In the genomic region with DNA sequence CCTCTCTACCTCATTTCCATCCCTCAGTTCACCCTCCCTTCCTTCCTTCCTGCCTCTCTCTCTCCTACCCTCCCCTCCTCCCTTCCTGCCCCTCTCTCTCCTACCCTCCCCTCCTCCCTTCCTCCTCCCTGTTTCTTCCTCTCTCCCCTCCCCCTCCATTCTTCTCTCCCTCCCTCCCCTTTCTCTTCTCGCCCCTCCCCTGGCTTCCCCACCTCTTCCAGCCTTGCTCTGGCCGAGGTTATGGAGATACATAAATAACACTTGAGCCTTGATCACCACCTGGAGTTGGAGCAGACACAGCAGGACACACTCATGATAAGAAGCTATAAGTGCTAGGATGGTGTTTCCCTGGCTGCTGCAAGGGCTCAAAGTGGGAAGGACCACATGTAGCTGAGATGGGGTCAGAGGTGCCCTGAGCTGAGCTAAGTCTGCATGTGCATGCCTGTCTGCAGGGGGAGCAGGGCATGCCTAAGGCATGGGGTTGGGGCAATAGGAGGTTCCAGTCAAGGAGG, we compare ENCODE assay signal across 17 cellular contexts.
DNase-seq lines count a peak whose midpoint lies in the region; ATAC-seq, FAIRE-seq and TF ChIP-seq lines count a peak whose summit lies in the region.
"Had no signal": no experiment of that assay in that cellular context is flagged by ENCODE, and none has a peak within 500 bp of the region (broad histone marks: within the 10 kb centered on the region; RNA-seq: fewer than 3 reads in every experiment).

No MANE protein-coding gene starts in this region.

- no peak overlapping the region for H3K4me3 ChIP-seq in HCT116 (replicated peaks in 1 of 2; ENCODE audit: low read depth in 1 of 2, low read length in 2 of 2)
- H3K4me3 ChIP-seq: ascending aorta, heart left ventricle, tibial artery had no signal

- CTCF ChIA-PET in HCT116 (lab: Charles Lee) = no interaction called here

- H3K9ac ChIP-seq in HCT116 (ENCODE audit: low read length) = no peak overlapping the region
- H3K9ac ChIP-seq: SK-N-SH had no signal

- POLR2A ChIA-PET in HCT116 (lab: Charles Lee) = no interaction called here

- H3K4me1 Mint-ChIP-seq in glutamatergic neuron (ENCODE audit: low read depth, unreplicated experiment) = peaks cover 29% of the 10 kb centered on the region

- TF ChIP-seq RAD21 in HCT116 (IDR thresholded peaks at IDR 0.05; ENCODE audit: low read depth) = no peak

- H3K27me3 Mint-ChIP-seq in glutamatergic neuron (ENCODE audit: unreplicated experiment) = peaks cover 3% of the 10 kb centered on the region

- H3K27ac Mint-ChIP-seq in glutamatergic neuron (ENCODE audit: unreplicated experiment) = no peak overlapping the region
- H3K27ac Mint-ChIP-seq: activated T-helper 2 cell treated with anti-CD3 and anti-CD28 coated beads, Interferon-gamma antibody, Interleukin-2, Interleukin-4, amounts not matched to agents 10 μg/mL and 5 μg/mL and 100 μg/mL, durations not matched to agents 14 hours and 24 hours and 36 hours had no signal

- peak; percentile 77 for ATAC-seq in HCT116
- no peak for ATAC-seq in GM18867 (IDR thresholded peaks at IDR 0.05; ENCODE audit: unreplicated experiment)
- ATAC-seq: heart left ventricle had no signal

- H3K4me3 Mint-ChIP-seq in glutamatergic neuron (ENCODE audit: unreplicated experiment) = no peak overlapping the region
- H3K4me3 Mint-ChIP-seq: CD8-positive, alpha-beta memory T cell had no signal

- DNase-seq in HCT116 (ENCODE audit: low read depth, low spot score) (no peak), NCI-H510A treated with DMSO at 0.1 percent for 48 hours (lab: John Stamatoyannopoulos, UW) (peak; percentile 61), glutamatergic neuron (peak; percentile 9), posterior vena cava (ENCODE audit: low spot score) (peak; percentile 44), T1000 (lab: John Stamatoyannopoulos, UW) (no peak), GM19239 (ENCODE audit: insufficient read length, low spot score) (no peak), SHP77 (lab: John Stamatoyannopoulos, UW) (no peak)
- DNase-seq: CD8-positive, alpha-beta memory T cell; mammary epithelial cell; NCI-H1436; SK-N-SH had no signal

- no peak overlapping the region for H3K4me2 ChIP-seq in HCT116 (ENCODE audit: low read length)
- H3K4me2 ChIP-seq: SK-N-SH had no signal

- H4K20me1 ChIP-seq in HCT116 (ENCODE audit: insufficient read depth) = no peaks in the 10 kb centered on the region

- RAD21 ChIA-PET in HCT116 (lab: Charles Lee; ENCODE audit: low non-redundant PET in 1 of 2, low total read pairs in 2 of 2, uncharacterized antibody in 2 of 2, unreplicated experiment in 2 of 2) = no interaction called here

- H3K27ac ChIP-seq in HCT116 (ENCODE audit: low read depth, low read length) = no peak overlapping the region
- H3K27ac ChIP-seq: ascending aorta, heart left ventricle, tibial artery, VCaP had no signal

- no peaks in the 10 kb centered on the region for H3K36me3 ChIP-seq in HCT116 (ENCODE audit: control insufficient read depth in 1 of 2, insufficient read depth in 2 of 2, low read length in 2 of 2)
- H3K36me3 ChIP-seq: ascending aorta, heart left ventricle, tibial artery had no signal

- no peaks in the 10 kb centered on the region for H3K9me3 ChIP-seq in HCT116 (ENCODE audit: control insufficient read depth in 1 of 2, insufficient read depth in 1 of 2, low read depth in 1 of 2, low read length in 2 of 2)
- H3K9me3 ChIP-seq: ascending aorta, heart left ventricle, SK-N-SH, tibial artery had no signal

- H3K9me2 ChIP-seq in HCT116 (ENCODE audit: insufficient read depth) = no peaks in the 10 kb centered on the region
- H3K9me2 ChIP-seq: SK-N-SH had no signal

- BruUV-seq in HCT116 (replicated peaks; lab: Mats Ljungman, UMichigan) = no TSS peak

- H3K27me3 ChIP-seq in HCT116 (ENCODE audit: insufficient read depth, low read length) = no peaks in the 10 kb centered on the region
- H3K27me3 ChIP-seq: ascending aorta, heart left ventricle, tibial artery had no signal

- no peaks in the 10 kb centered on the region for H3K79me2 ChIP-seq in HCT116 (ENCODE audit: insufficient read depth, low read length)

- no peak for FAIRE-seq in GM19239 (lab: Jason Lieb, UNC)

- H3K9me3 Mint-ChIP-seq in glutamatergic neuron (ENCODE audit: unreplicated experiment) = peaks cover 7% of the 10 kb centered on the region
- H3K9me3 Mint-ChIP-seq: activated T-helper 2 cell treated with anti-CD3 and anti-CD28 coated beads, Interferon-gamma antibody, Interleukin-2, Interleukin-4, amounts not matched to agents 10 μg/mL and 5 μg/mL and 100 μg/mL, durations not matched to agents 14 hours and 24 hours and 36 hours had no signal

- H3K4me1 ChIP-seq in HCT116 (ENCODE audit: control insufficient read depth in 1 of 2, insufficient read depth in 2 of 2, low read length in 2 of 2) = no peaks in the 10 kb centered on the region
- H3K4me1 ChIP-seq: ascending aorta, tibial artery had no signal

- TF ChIP-seq POLR2A in HCT116 (IDR thresholded peaks at IDR 0.05; ENCODE audit: borderline replicate concordance, extremely low read depth, insufficient read depth, insufficient read length) = no peak

- TF ChIP-seq CTCF in HCT116 (IDR thresholded peaks at IDR 0.05 in 2 of 3, conservative IDR thresholded peaks at IDR 0.05 in 1 of 3; ENCODE audit: borderline replicate concordance in 1 of 3, insufficient read depth in 1 of 3, low read depth in 2 of 3, low read length in 2 of 3) (peak in 2 of 3 experiments; percentile 21; a peak in 1 of 6 replicates), glutamatergic neuron (IDR thresholded peaks at IDR 0.05; ENCODE audit: partially characterized antibody, unreplicated experiment) (no peak)

- no peaks in the 10 kb centered on the region for H3K36me3 Mint-ChIP-seq in glutamatergic neuron (ENCODE audit: unreplicated experiment)
- H3K36me3 Mint-ChIP-seq: CD8-positive, alpha-beta memory T cell had no signal

- intact Hi-C loops in HCT116 (cut with micrococcal nuclease) = no loop called here
- intact Hi-C loops in posterior vena cava (cut with DNase I) = no loop called here

- H2AFZ ChIP-seq in HCT116 (ENCODE audit: low read depth, low read length, poor library complexity, severe bottlenecking) = no peak overlapping the region

TF ChIP-seq in HCT116, 20 proteins besides CTCF, POLR2A, EP300 and RAD21:
- TF ChIP-seq EGR1 (IDR thresholded peaks at IDR 0.05; ENCODE audit: low read depth) (no peak), FOSL1 (IDR thresholded peaks at IDR 0.05; ENCODE audit: low read depth) (no peak), JUND (IDR thresholded peaks at IDR 0.05) (no peak)

Comparison
In these comparisons a context has a peak if more than half of its experiments do, and no peak if none do; other contexts are left out.
1. DNase-seq: peak in NCI-H510A treated with DMSO at 0.1 percent for 48 hours (single experiment), glutamatergic neuron (single experiment) and posterior vena cava (single experiment); none in HCT116 (single experiment), T1000 (single experiment), GM19239 (single experiment) and SHP77 (0 of 2).